ENCODE assay signal across 17 cellular contexts in the genomic region with DNA sequence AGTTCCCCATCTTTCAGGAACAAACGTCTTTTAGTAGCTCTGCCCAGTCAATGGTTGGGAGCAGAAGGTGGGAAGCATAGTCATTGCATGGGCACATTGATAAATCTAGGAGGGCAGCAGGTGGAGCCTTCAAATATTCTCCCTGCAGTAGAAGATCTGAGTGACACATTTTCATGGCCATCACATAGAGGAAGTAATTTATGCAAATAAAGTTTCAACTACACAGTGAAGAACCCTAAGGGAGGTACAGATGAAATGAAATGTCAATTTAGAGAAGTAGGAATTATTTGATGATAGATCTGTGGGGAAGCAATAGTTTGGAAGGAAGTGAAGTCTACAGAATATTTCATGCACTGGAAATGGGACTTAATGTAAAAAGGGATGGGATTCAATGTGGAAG.
DNase-seq lines count a peak whose midpoint lies in the region; ATAC-seq and TF ChIP-seq lines count a peak whose summit lies in the region.
"Had no signal": no experiment of that assay in that cellular context is flagged by ENCODE, and none has a peak within 500 bp of the region (broad histone marks: within the 10 kb centered on the region; RNA-seq: fewer than 3 reads in every experiment).

No MANE protein-coding gene starts in this region.

- no peak for DNase-seq in IMR-90
- DNase-seq in OCI-M1 (lab: John Stamatoyannopoulos, UW), result peak; percentile 32
- no peak for DNase-seq in stimulated activated naive B cell treated with anti-CD40 and anti-IgM and Interleukin-4, amounts not matched to agents 10 μg/mL and 1 μg/mL and 100 μg/mL, for 72 hours
- DNase-seq in COLO668 (lab: John Stamatoyannopoulos, UW; ENCODE audit: unreplicated experiment), result no peak
- no peak for DNase-seq in NCI-H524 treated with DMSO at 0.1 percent for 48 hours (lab: John Stamatoyannopoulos, UW)
- no peak for DNase-seq in CD1c-positive myeloid dendritic cell (ENCODE audit: extremely low spot score)
- DNase-seq: 8988T; CD8-positive, alpha-beta T cell; COR-L47; GOT3; H7; HFFc6 had no signal

- H3K79me1 ChIP-seq in IMR-90 (ENCODE audit: low read depth in 1 of 2, low read length in 2 of 2), result no peaks in the 10 kb centered on the region

- no peak overlapping the region for H3K9ac ChIP-seq in IMR-90 (ENCODE audit: low read depth, low read length)
- H3K9ac ChIP-seq: BLaER1 had no signal

- peaks cover 5 to 7% of the 10 kb centered on the region in 2 donors for H3K9me3 Mint-ChIP-seq in stimulated activated naive B cell treated with anti-CD40 and anti-IgM and Interleukin-4, amounts not matched to agents 10 μg/mL and 1 μg/mL and 100 μg/mL, for 72 hours
- H3K9me3 Mint-ChIP-seq: HFFc6 had no signal

- peaks cover 5% of the 10 kb centered on the region; the same call in 1 of the 2 replicates for H3K9me1 ChIP-seq in IMR-90 (ENCODE audit: insufficient read depth, low read length)

- intact Hi-C loops in IMR-90 (cut with micrococcal nuclease), result no loop called here

- dilution Hi-C loops in IMR-90 (cut with HindIII; ENCODE audit: low sequenced_read_pairs, unreplicated experiment), result no loop called here

- no TSS peak for BruUV-seq in IMR-90 (replicated peaks; lab: Mats Ljungman, UMichigan)

- no peak overlapping the region for H3K27ac ChIP-seq in IMR-90 (ENCODE audit: insufficient read depth, low read length)
- H3K27ac ChIP-seq: BLaER1 had no signal

- H2BK5ac ChIP-seq in IMR-90 (ENCODE audit: low read depth, low read length, poor library complexity, severe bottlenecking), result no peak overlapping the region

- CTCF ChIA-PET in IMR-90 (lab: Yijun Ruan, JAX), result interaction anchor here (0.5 kb wide), 1 partner anchor 1203 kb away, joined by 3 read pairs; no protein-coding TSS in a partner anchor

- ATAC-seq in GM18858 (IDR thresholded peaks at IDR 0.05; ENCODE audit: unreplicated experiment) (peak; percentile 52), IMR-90 (ENCODE audit: low read depth) (no peak)
- peak; percentile 70 to 79 for ATAC-seq in stimulated activated naive B cell treated with anti-CD40 and anti-IgM and Interleukin-4, amounts not matched to agents 10 μg/mL and 1 μg/mL and 100 μg/mL, for 72 hours (replicated peaks)
- ATAC-seq: CD8-positive, alpha-beta T cell; HCT116 had no signal

- no peak overlapping the region for H3K27ac Mint-ChIP-seq in stimulated activated naive B cell treated with anti-CD40 and anti-IgM and Interleukin-4, amounts not matched to agents 10 μg/mL and 1 μg/mL and 100 μg/mL, for 72 hours
- H3K27ac Mint-ChIP-seq: CD8-positive, alpha-beta T cell; HFFc6; IgD-negative memory B cell had no signal

- POLR2A ChIA-PET in IMR-90 (lab: Charles Lee; ENCODE audit: unreplicated experiment), result no interaction called here

- H3K4ac ChIP-seq in IMR-90 (ENCODE audit: low read depth, low read length), result peak overlapping the region; percentile 4; the same call in 1 of the 2 replicates

- H3K36me3 ChIP-seq in IMR-90 (ENCODE audit: control insufficient read depth, insufficient read depth, low read length), result no peaks in the 10 kb centered on the region
- H3K36me3 ChIP-seq: BLaER1 had no signal

- H3K27me3 Mint-ChIP-seq in stimulated activated naive B cell treated with anti-CD40 and anti-IgM and Interleukin-4, amounts not matched to agents 10 μg/mL and 1 μg/mL and 100 μg/mL, for 72 hours, result no peaks in the 10 kb centered on the region
- H3K27me3 Mint-ChIP-seq: IgD-negative memory B cell had no signal

- no peak overlapping the region for H2AFZ ChIP-seq in IMR-90 (replicated peaks; ENCODE audit: low read length, poor library complexity)

- no peak overlapping the region for H3K23ac ChIP-seq in IMR-90 (ENCODE audit: low read depth, low read length)

- H4K5ac ChIP-seq in IMR-90 (ENCODE audit: low read depth, low read length), result no peak overlapping the region

- H3K9me3 ChIP-seq in IMR-90 (ENCODE audit: control insufficient read depth, insufficient read depth, low read length), result no peaks in the 10 kb centered on the region
- H3K9me3 ChIP-seq: BLaER1 had no signal

- no peak overlapping the region for H4K91ac ChIP-seq in IMR-90 (ENCODE audit: insufficient read depth, low read depth, low read length)

- no peak overlapping the region for H2AK5ac ChIP-seq in IMR-90 (ENCODE audit: low read depth, low read length)

- H2BK120ac ChIP-seq in IMR-90 (ENCODE audit: low read depth, low read length), result no peak overlapping the region

- no CpG with 5 or more reads among the region's 1 CpG for WGBS in IMR-90 (ENCODE audit: extremely low coverage in 2 of 2, insufficient read length in 1 of 2), 2 experiments

- in situ Hi-C loops in IMR-90 (cut with MboI; ENCODE audit: low sequenced_read_pairs), result loop anchor here (25.0 kb wide), 1 partner anchor 1128 kb away; no protein-coding TSS in a partner anchor

- TF ChIP-seq POLR2A in IMR-90 (IDR thresholded peaks at IDR 0.05; ENCODE audit: low read depth, low read length), result no peak

- no peak overlapping the region for H2AK9ac ChIP-seq in IMR-90 (replicated peaks; ENCODE audit: low read depth, low read length, poor library complexity)

- H3K18ac ChIP-seq in IMR-90 (ENCODE audit: low read depth, low read length), result no peak overlapping the region

- no peak overlapping the region for H4K8ac ChIP-seq in IMR-90 (ENCODE audit: low read depth in 2 of 2, low read length in 2 of 2)

- no peak overlapping the region for H3K4me3 Mint-ChIP-seq in stimulated activated naive B cell treated with anti-CD40 and anti-IgM and Interleukin-4, amounts not matched to agents 10 μg/mL and 1 μg/mL and 100 μg/mL, for 72 hours
- H3K4me3 Mint-ChIP-seq: CD14-positive monocyte; CD8-positive, alpha-beta T cell; HFFc6; IgD-negative memory B cell had no signal

- no peak for TF ChIP-seq RAD21 in IMR-90 (IDR thresholded peaks at IDR 0.05; ENCODE audit: low read length)

- H2BK15ac ChIP-seq in IMR-90 (ENCODE audit: low read depth, low read length), result peak overlapping the region; percentile 85; the same call in 1 of the 3 replicates

- no peaks in the 10 kb centered on the region for H3K27me3 ChIP-seq in IMR-90 (ENCODE audit: control insufficient read depth, insufficient read depth, low read length)
- H3K27me3 ChIP-seq: BLaER1 had no signal

- peak overlapping the region; percentile 59; the same call in 1 of the 2 replicates for H2BK20ac ChIP-seq in IMR-90 (ENCODE audit: low read depth, low read length)

- H4K20me1 ChIP-seq in IMR-90 (ENCODE audit: insufficient read depth, low read length), result no peaks in the 10 kb centered on the region
- H4K20me1 ChIP-seq: BLaER1 had no signal

- no peak overlapping the region for H3K4me3 ChIP-seq in IMR-90 (ENCODE audit: insufficient read depth, low read depth, low read length)
- H3K4me3 ChIP-seq: BLaER1 had no signal

- no peaks in the 10 kb centered on the region for H3K36me3 Mint-ChIP-seq in stimulated activated naive B cell treated with anti-CD40 and anti-IgM and Interleukin-4, amounts not matched to agents 10 μg/mL and 1 μg/mL and 100 μg/mL, for 72 hours
- H3K36me3 Mint-ChIP-seq: CD14-positive monocyte; CD8-positive, alpha-beta T cell; IgD-negative memory B cell had no signal

- H3K4me2 ChIP-seq in IMR-90 (ENCODE audit: low read depth, low read length), result no peak overlapping the region
- H3K4me2 ChIP-seq: BLaER1 had no signal

- peaks cover 2% of the 10 kb centered on the region for H3K4me1 ChIP-seq in IMR-90 (ENCODE audit: control insufficient read depth, insufficient read depth, low read length)
- H3K4me1 ChIP-seq: BLaER1 had no signal

- no peak for TF ChIP-seq CTCF in IMR-90 (conservative IDR thresholded peaks at IDR 0.05; ENCODE audit: low read depth, low read length)

- H3K4me1 Mint-ChIP-seq in stimulated activated naive B cell treated with anti-CD40 and anti-IgM and Interleukin-4, amounts not matched to agents 10 μg/mL and 1 μg/mL and 100 μg/mL, for 72 hours, result peaks cover 0 to 4% of the 10 kb centered on the region in 2 donors
- H3K4me1 Mint-ChIP-seq: CD14-positive monocyte, IgD-negative memory B cell had no signal

- H3K56ac ChIP-seq in IMR-90 (ENCODE audit: extremely low read depth, insufficient read depth, low read length), result no peak overlapping the region

- H3K14ac ChIP-seq in IMR-90 (replicated peaks; ENCODE audit: low read depth, low read length), result no peak overlapping the region

TF ChIP-seq in IMR-90, 13 proteins besides CTCF, POLR2A, EP300 and RAD21:
- TF ChIP-seq MAZ (IDR thresholded peaks at IDR 0.05; ENCODE audit: borderline replicate concordance, low read depth, low read length), result no peak
- no peak for TF ChIP-seq CEBPB (IDR thresholded peaks at IDR 0.05; ENCODE audit: low read depth, low read length)
- TF ChIP-seq ELK1 (IDR thresholded peaks at IDR 0.05; ENCODE audit: borderline replicate concordance, low read depth, low read length), result no peak
- TF ChIP-seq, protein P1, sequence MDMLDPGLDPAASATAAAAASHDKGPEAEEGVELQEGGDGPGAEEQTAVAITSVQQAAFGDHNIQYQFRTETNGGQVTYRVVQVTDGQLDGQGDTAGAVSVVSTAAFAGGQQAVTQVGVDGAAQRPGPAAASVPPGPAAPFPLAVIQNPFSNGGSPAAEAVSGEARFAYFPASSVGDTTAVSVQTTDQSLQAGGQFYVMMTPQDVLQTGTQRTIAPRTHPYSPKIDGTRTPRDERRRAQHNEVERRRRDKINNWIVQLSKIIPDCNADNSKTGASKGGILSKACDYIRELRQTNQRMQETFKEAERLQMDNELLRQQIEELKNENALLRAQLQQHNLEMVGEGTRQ (IDR thresholded peaks at IDR 0.05; ENCODE audit: low read depth, low read length), result no peak
- no peak for TF ChIP-seq CHD1 (IDR thresholded peaks at IDR 0.05; ENCODE audit: low read depth, low read length)
- no peak for TF ChIP-seq MAFK (IDR thresholded peaks at IDR 0.05; ENCODE audit: low read depth, low read length)
- no peak for TF ChIP-seq FOS (IDR thresholded peaks at IDR 0.05; ENCODE audit: low read depth, low read length)
- TF ChIP-seq BHLHE40 (IDR thresholded peaks at IDR 0.05; ENCODE audit: low read depth, low read length), result no peak
- TF ChIP-seq SMC3 (IDR thresholded peaks at IDR 0.05; ENCODE audit: low read depth, low read length), result no peak
- TF ChIP-seq RCOR1 (IDR thresholded peaks at IDR 0.05; ENCODE audit: insufficient replicate concordance, low read length), result no peak
- no peak for TF ChIP-seq RFX5 (IDR thresholded peaks at IDR 0.05; ENCODE audit: low read depth, low read length)
- no peak for TF ChIP-seq NFE2L2 (IDR thresholded peaks at IDR 0.05; ENCODE audit: low read depth, low read length)
- TF ChIP-seq MXI1 (IDR thresholded peaks at IDR 0.05; ENCODE audit: borderline replicate concordance, low read depth, low read length), result no peak
TF ChIP-seq in IMR-90: peak in this region for 0.
